ENCODE assay signal across 8 cellular contexts in the genomic region with DNA sequence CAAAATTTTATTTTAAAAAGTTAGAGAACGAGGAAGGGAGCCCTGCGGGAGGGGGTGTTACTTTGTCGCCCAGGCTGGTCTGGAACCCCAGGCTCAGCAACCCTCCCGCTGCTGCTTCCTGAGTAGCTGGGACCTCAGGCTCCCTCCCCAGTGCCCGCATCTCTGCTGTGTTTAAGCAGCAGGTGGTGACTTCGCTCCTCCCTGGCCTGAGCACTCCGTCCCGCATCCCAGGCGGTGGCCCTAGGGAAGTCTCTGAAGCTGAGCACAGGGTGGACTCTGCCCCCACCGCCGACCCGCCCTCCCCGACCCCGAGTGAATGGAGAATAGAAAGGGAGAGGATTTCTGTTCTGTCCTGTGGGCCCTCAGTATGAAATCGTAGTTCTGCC. TPM values are rescaled to one million over a fixed set of nuclear protein-coding genes. Genes with fewer than 3 reads are reported as not detected.
DNase-seq lines count a peak whose midpoint lies in the region; ATAC-seq and TF ChIP-seq lines count a peak whose summit lies in the region.

No MANE protein-coding gene starts in this region.

- peaks cover 9 to 10% of the 10 kb centered on the region in 2 experiments for H3K36me3 ChIP-seq in trophoblast cell (ENCODE audit: control insufficient read depth in 1 of 2, insufficient read depth in 2 of 2, low read length in 2 of 2)

- H3K79me2 ChIP-seq in trophoblast cell (ENCODE audit: control insufficient read depth, insufficient read depth, low read length, poor library complexity): peaks cover 6% of the 10 kb centered on the region

- H3K4me3 ChIP-seq in GM12865 (ENCODE audit: low read depth, low read length): peak overlapping the region; percentile 48
- H3K4me3 ChIP-seq in fibroblast of the aortic adventitia (ENCODE audit: low read depth, low read length): peak overlapping the region; percentile 72
- H3K4me3 ChIP-seq in trophoblast cell (ENCODE audit: low read depth, low read length): peak overlapping the region; percentile 37

- no peak overlapping the region for H3K18ac ChIP-seq in trophoblast cell (ENCODE audit: low read length)

- no peak overlapping the region for H3K4ac ChIP-seq in trophoblast cell (ENCODE audit: low read depth, low read length)

- no peak overlapping the region for H3K23ac ChIP-seq in trophoblast cell (ENCODE audit: low read length)

- peaks cover 24% of the 10 kb centered on the region for H3K4me1 Mint-ChIP-seq in WTC11

- H3K9ac ChIP-seq in trophoblast cell (ENCODE audit: low read length): no peak overlapping the region

- peak overlapping the region; percentile 6 for H4K8ac ChIP-seq in trophoblast cell (ENCODE audit: low read depth, low read length)

- no peak overlapping the region for H2AK5ac ChIP-seq in trophoblast cell (ENCODE audit: low read length)

- TF ChIP-seq CTCF in GM12865 (IDR thresholded peaks at IDR 0.05; ENCODE audit: insufficient read depth, low read depth, low read length, missing control alignments): no peak
- TF ChIP-seq CTCF in WTC11 (IDR thresholded peaks at IDR 0.05): no peak
- TF ChIP-seq CTCF in fibroblast of the aortic adventitia (IDR thresholded peaks at IDR 0.05; ENCODE audit: insufficient read depth, low read length): no peak

- H2BK5ac ChIP-seq in trophoblast cell (ENCODE audit: low read depth, low read length, poor library complexity): no peak overlapping the region

- H3K79me1 ChIP-seq in trophoblast cell (ENCODE audit: low read length): peaks cover 8% of the 10 kb centered on the region

- no CpG with 5 or more reads among the region's 15 CpGs for WGBS in trophoblast cell (ENCODE audit: extremely low coverage, insufficient coverage, insufficient read length)

- no peak overlapping the region for H2BK120ac ChIP-seq in trophoblast cell (ENCODE audit: insufficient read depth, low read length, poor library complexity)

- peak overlapping the region; percentile 61 for H3K27ac ChIP-seq in trophoblast cell (ENCODE audit: low read depth, low read length)

- no peak overlapping the region for H4K12ac ChIP-seq in trophoblast cell (ENCODE audit: low read depth, low read length)

- CTCF ChIA-PET in WTC11 (lab: Charles Lee): interaction anchor here (0.6 to 3.0 kb wide), 3 partner anchors 10 to 101 kb away, joined by 3 to 10 read pairs (median 4); no protein-coding TSS in a partner anchor

- H3K4me3 Mint-ChIP-seq in WTC11: peak overlapping the region; percentile 82

- ATAC-seq in HG02852 (IDR thresholded peaks at IDR 0.05; ENCODE audit: unreplicated experiment): peak; percentile 25
- ATAC-seq in WTC11: peak; percentile 14

- H3K14ac ChIP-seq in trophoblast cell (ENCODE audit: low read length): no peak overlapping the region

- H3K27ac Mint-ChIP-seq in WTC11: peak overlapping the region; percentile 49; the same call in 1 of the 2 replicates

- H4K91ac ChIP-seq in trophoblast cell (ENCODE audit: low read depth, low read length): peak overlapping the region; percentile 10

- H2BK12ac ChIP-seq in trophoblast cell (ENCODE audit: low read length): peak overlapping the region; percentile 37

- peaks cover 28% of the 10 kb centered on the region for H3K36me3 Mint-ChIP-seq in WTC11

- peaks cover 21% of the 10 kb centered on the region for H3K9me3 Mint-ChIP-seq in WTC11

- H3K27me3 ChIP-seq in trophoblast cell (ENCODE audit: insufficient read depth, low read length): no peaks in the 10 kb centered on the region

- H3K9me3 ChIP-seq in trophoblast cell (ENCODE audit: insufficient read depth, low read depth, low read length): peaks cover 2% of the 10 kb centered on the region

- H3K4me1 ChIP-seq in trophoblast cell (ENCODE audit: control insufficient read depth in 1 of 2, insufficient read depth in 2 of 2, low read length in 2 of 2): peaks cover 10 to 17% of the 10 kb centered on the region in 2 experiments

- peak; percentile 25 for DNase-seq in GM12865 (ENCODE audit: low read depth)
- DNase-seq in WTC11 (ENCODE audit: low spot score): peak; percentile 56
- no peak for DNase-seq in fibroblast of the aortic adventitia (ENCODE audit: low read depth)
- peak; percentile 86 to 91 for DNase-seq in trophoblast cell
- DNase-seq in NCI-H748 treated with DMSO at 0.1 percent for 48 hours (lab: John Stamatoyannopoulos, UW): no peak
- DNase-seq in UCSD-AML1 (lab: John Stamatoyannopoulos, UW; ENCODE audit: unreplicated experiment): no peak
- DNase-seq in LoVo (ENCODE audit: low spot score): no peak

- H3K4me2 ChIP-seq in trophoblast cell (ENCODE audit: low read length): peak overlapping the region; percentile 66

- POLR2A ChIA-PET in WTC11 (lab: Charles Lee): no interaction called here

- no peaks in the 10 kb centered on the region; the same call in 1 of the 2 replicates for H3K27me3 Mint-ChIP-seq in WTC11 (ENCODE audit: low read depth)

- H2AFZ ChIP-seq in trophoblast cell (ENCODE audit: insufficient read depth, low read length, poor library complexity): no peak overlapping the region

TF ChIP-seq in WTC11, 78 proteins besides CTCF, POLR2A, EP300 and RAD21:
- TF ChIP-seq RELA (CRISPR knock-in tag; IDR thresholded peaks at IDR 0.05; ENCODE audit: borderline replicate concordance) (no peak), SMAD4 (CRISPR knock-in tag; IDR thresholded peaks at IDR 0.05) (no peak), NFYB (CRISPR knock-in tag; conservative IDR thresholded peaks at IDR 0.05; ENCODE audit: low read depth) (no peak), ZNF317 (CRISPR knock-in tag; IDR thresholded peaks at IDR 0.05; ENCODE audit: borderline replicate concordance, low read depth) (no peak), ZNF138 (CRISPR knock-in tag; conservative IDR thresholded peaks at IDR 0.05) (no peak), ZNF263 (CRISPR knock-in tag; IDR thresholded peaks at IDR 0.05; ENCODE audit: low read depth) (peak; percentile 82; the same call in 1 of the 2 replicates)

RNA-seq across cellular contexts. Expression of a gene that starts 30.5 kb away (rescaled TPM):
- total RNA-seq in WTC11 (2021) (34.6 to 40.3 TPM (median 35.0 TPM) in 3 replicates), fibroblast of the aortic adventitia (ENCODE audit: low replicate concordance) (8.4 and 12.6 TPM in 2 replicates)
- polyA plus RNA-seq in trophoblast cell (2013): 13.8 and 14.2 TPM in 2 replicates

RNA-seq across cellular contexts. Expression of a gene that starts 37.5 kb away (rescaled TPM):
- total RNA-seq in WTC11 (2021) (32.5 to 36.4 TPM (median 34.1 TPM) in 3 replicates), fibroblast of the aortic adventitia (ENCODE audit: low replicate concordance) (52.1 and 68.3 TPM in 2 replicates)
- 78.7 and 80.9 TPM in 2 replicates for polyA plus RNA-seq in trophoblast cell (2013)

Comparison
In these comparisons a context has a peak if more than half of its experiments do, and no peak if none do; other contexts are left out.
1. DNase-seq: peak in GM12865 (single experiment), WTC11 (single experiment) and trophoblast cell (2 of 2); none in fibroblast of the aortic adventitia (single experiment), NCI-H748 treated with DMSO at 0.1 percent for 48 hours (single experiment), UCSD-AML1 (single experiment) and LoVo (single experiment).
2. Peak in every context shown above with its lines, with median percentiles within 50 percentile points of each other: H3K4me3 ChIP-seq.